Comparison of ENCODE assay signal across 9 cellular contexts in the genomic region with DNA sequence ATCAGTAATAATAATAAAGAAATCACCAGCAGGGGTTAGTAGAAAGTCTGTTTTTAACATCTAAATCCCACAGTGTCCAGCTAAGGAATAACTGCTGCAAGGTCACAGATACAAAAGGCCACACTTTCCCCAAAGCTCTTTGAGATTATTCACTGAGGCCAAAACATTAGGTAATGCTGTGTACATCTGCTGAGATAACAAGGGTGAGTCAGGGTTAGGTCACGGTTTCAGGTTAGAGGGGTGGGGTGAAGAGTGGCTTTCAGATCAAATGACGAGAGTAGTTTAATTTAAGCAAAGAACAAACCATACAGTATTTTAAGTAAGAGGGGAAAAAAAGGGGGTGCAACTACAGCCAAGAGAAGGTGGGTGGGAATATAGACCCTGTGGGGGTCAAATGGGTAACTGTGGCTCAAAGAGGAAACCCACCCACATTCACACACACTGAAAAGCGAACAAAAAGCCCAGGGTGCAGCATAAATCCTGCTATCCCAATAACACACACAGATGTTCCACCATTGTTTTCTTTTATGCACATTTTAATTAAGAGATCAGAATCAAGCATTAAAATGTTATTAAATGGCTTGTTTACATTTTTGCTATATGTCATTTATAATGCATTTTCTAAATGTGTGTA.
DNase-seq lines count a peak whose midpoint lies in the region; ATAC-seq and TF ChIP-seq lines count a peak whose summit lies in the region.
"Had no signal": no experiment of that assay in that cellular context is flagged by ENCODE, and none has a peak within 500 bp of the region (broad histone marks: within the 10 kb centered on the region; RNA-seq: fewer than 3 reads in every experiment).

No MANE protein-coding gene starts in this region.

- no peaks in the 10 kb centered on the region for H3K36me3 Mint-ChIP-seq in activated CD4-positive, alpha-beta T cell treated with anti-CD3 and anti-CD28 coated beads, Interleukin-2, amount 10 ng/mL, durations not matched to agents 7 days and 5 days (ENCODE audit: low read depth)
- no peaks in the 10 kb centered on the region for H3K36me3 Mint-ChIP-seq in nephron progenitor cell (ENCODE audit: low read depth)

- DNase-seq in activated CD4-positive, alpha-beta T cell treated with anti-CD3 and anti-CD28 coated beads for 24 hours (ENCODE audit: low read depth in 2 of 2), result peak; percentile 5 to 15
- no peak for DNase-seq in activated CD4-positive, alpha-beta T cell treated with anti-CD3 and anti-CD28 coated beads, Interleukin-2, amount 10 ng/mL, durations not matched to agents 7 days and 5 days
- DNase-seq in amniotic epithelial cell (ENCODE audit: low read depth) (peak; percentile 91), nephron progenitor cell (no peak), NAMALWA (ENCODE audit: low spot score) (no peak), middle frontal gyrus (ENCODE audit: extremely low spot score, low spot score) (no peak), 8988T (no peak)
- DNase-seq: naive B cell had no signal

- H3K4me1 Mint-ChIP-seq in activated CD4-positive, alpha-beta T cell treated with anti-CD3 and anti-CD28 coated beads, Interleukin-2, amount 10 ng/mL, durations not matched to agents 7 days and 5 days, result peaks cover 3% of the 10 kb centered on the region
- H3K4me1 Mint-ChIP-seq in nephron progenitor cell, result peaks cover 16% of the 10 kb centered on the region

- no peak for TF ChIP-seq CTCF in nephron progenitor cell (IDR thresholded peaks at IDR 0.05)

- CTCF ChIA-PET in activated CD4-positive, alpha-beta T cell treated with anti-CD3 and anti-CD28 coated beads, Interleukin-2, amount 10 ng/mL, durations not matched to agents 7 days and 5 days (lab: Charles Lee), result no interaction called here

- POLR2A ChIA-PET in activated CD4-positive, alpha-beta T cell treated with anti-CD3 and anti-CD28 coated beads, Interleukin-2, amount 10 ng/mL, durations not matched to agents 7 days and 5 days (lab: Charles Lee), result no interaction called here

- no peak overlapping the region for H3K4me3 Mint-ChIP-seq in activated CD4-positive, alpha-beta T cell treated with anti-CD3 and anti-CD28 coated beads, Interleukin-2, amount 10 ng/mL, durations not matched to agents 7 days and 5 days
- H3K4me3 Mint-ChIP-seq in nephron progenitor cell, result no peak overlapping the region
- H3K4me3 Mint-ChIP-seq: naive B cell had no signal

- no peak overlapping the region for H3K27ac Mint-ChIP-seq in activated CD4-positive, alpha-beta T cell treated with anti-CD3 and anti-CD28 coated beads, Interleukin-2, amount 10 ng/mL, durations not matched to agents 7 days and 5 days
- peak overlapping the region; percentile 1 for H3K27ac Mint-ChIP-seq in nephron progenitor cell

- ATAC-seq in HG03520 (IDR thresholded peaks at IDR 0.05; ENCODE audit: unreplicated experiment), result peak; percentile 62

- no peaks in the 10 kb centered on the region for H3K27me3 Mint-ChIP-seq in activated CD4-positive, alpha-beta T cell treated with anti-CD3 and anti-CD28 coated beads, Interleukin-2, amount 10 ng/mL, durations not matched to agents 7 days and 5 days
- no peaks in the 10 kb centered on the region for H3K27me3 Mint-ChIP-seq in nephron progenitor cell (ENCODE audit: low read depth, poor library complexity)
- H3K27me3 Mint-ChIP-seq: naive B cell had no signal

- peaks cover 2% of the 10 kb centered on the region for H3K9me3 Mint-ChIP-seq in activated CD4-positive, alpha-beta T cell treated with anti-CD3 and anti-CD28 coated beads, Interleukin-2, amount 10 ng/mL, durations not matched to agents 7 days and 5 days
- H3K9me3 Mint-ChIP-seq in nephron progenitor cell, result no peaks in the 10 kb centered on the region
- H3K9me3 Mint-ChIP-seq: naive B cell had no signal

Comparison
In these comparisons a context has a peak if more than half of its experiments do, and no peak if none do; other contexts are left out.
1. DNase-seq: peak in activated CD4-positive, alpha-beta T cell treated with anti-CD3 and anti-CD28 coated beads for 24 hours (2 of 2) and amniotic epithelial cell (single experiment); none in activated CD4-positive, alpha-beta T cell treated with anti-CD3 and anti-CD28 coated beads, Interleukin-2, amount 10 ng/mL, durations not matched to agents 7 days and 5 days (single experiment), nephron progenitor cell (single experiment), NAMALWA (single experiment), middle frontal gyrus (single experiment) and 8988T (single experiment).